ENCODE assay signal across 18 cellular contexts in the genomic region with DNA sequence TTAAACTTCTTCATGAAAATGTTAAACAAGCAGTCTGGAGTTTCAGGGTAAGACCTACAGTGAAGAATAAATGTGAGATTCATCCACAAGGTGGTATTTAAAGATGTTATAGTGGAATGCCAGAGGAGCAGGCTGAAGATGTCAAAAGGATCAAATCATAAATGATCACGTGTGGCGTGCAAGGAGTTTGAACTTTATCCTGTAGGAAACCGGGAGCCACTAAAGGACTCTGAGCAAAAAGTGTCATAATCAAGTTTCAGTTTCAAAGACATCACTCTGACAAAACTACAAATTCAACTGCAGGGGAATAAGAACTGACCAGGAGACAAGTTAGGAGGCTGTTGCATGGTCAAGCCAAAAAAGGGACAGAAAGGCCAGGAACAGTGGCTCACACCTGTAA. TPM values are rescaled to one million over a fixed set of nuclear protein-coding genes. Genes with fewer than 3 reads are reported as not detected.
DNase-seq lines count a peak whose midpoint lies in the region; ATAC-seq and TF ChIP-seq lines count a peak whose summit lies in the region.
"Had no signal": no experiment of that assay in that cellular context is flagged by ENCODE, and none has a peak within 500 bp of the region (broad histone marks: within the 10 kb centered on the region; RNA-seq: fewer than 3 reads in every experiment).

No MANE protein-coding gene starts in this region.

- H2AFZ ChIP-seq in mammary epithelial cell (ENCODE audit: low read depth, low read length), result no peak overlapping the region

- no peaks in the 10 kb centered on the region for H3K27me3 Mint-ChIP-seq in MCF 10A (ENCODE audit: insufficient read depth, unreplicated experiment)
- H3K27me3 Mint-ChIP-seq: B cell; CD4-positive, alpha-beta T cell had no signal

- no peak for TF ChIP-seq CTCF in MCF 10A (IDR thresholded peaks at IDR 0.05; ENCODE audit: unreplicated experiment)
- TF ChIP-seq CTCF in mammary epithelial cell (conservative IDR thresholded peaks at IDR 0.05 in 1 of 2, IDR thresholded peaks at IDR 0.05 in 1 of 2; ENCODE audit: extremely low read depth in 1 of 2, insufficient read depth in 1 of 2, low read depth in 1 of 2, low read length in 2 of 2), result no peak
- no peak for TF ChIP-seq CTCF in mucosa of descending colon (IDR thresholded peaks at IDR 0.05)
- no peak for TF ChIP-seq CTCF in uterus (IDR thresholded peaks at IDR 0.05)

- peak; percentile 78 for ATAC-seq in mucosa of descending colon
- no peak for ATAC-seq in stimulated activated effector memory CD8-positive, alpha-beta T cell treated with anti-CD3 and anti-CD28 coated beads, Interleukin-12 subunit alpha, Interleukin-12 subunit beta, amount 100 ng/mL, for 72 hours
- ATAC-seq: A549; CD8-positive, alpha-beta T cell had no signal

- BruUV-seq in MCF 10A (replicated peaks; lab: Mats Ljungman, UMichigan), result no TSS peak
- no TSS peak for BruUV-seq in mammary epithelial cell (replicated peaks; lab: Mats Ljungman, UMichigan)

- H3K4me1 ChIP-seq in mammary epithelial cell (ENCODE audit: insufficient read depth, low read length), result peaks cover 10% of the 10 kb centered on the region
- no peaks in the 10 kb centered on the region for H3K4me1 ChIP-seq in mucosa of descending colon (ENCODE audit: low read depth)
- H3K4me1 ChIP-seq in uterus, result no peaks in the 10 kb centered on the region
- H3K4me1 ChIP-seq: Caco-2 had no signal

- no peaks in the 10 kb centered on the region for H3K79me2 ChIP-seq in mammary epithelial cell (ENCODE audit: insufficient read depth, low read length)

- CTCF ChIA-PET in MCF 10A (lab: Yijun Ruan, JAX) (interaction anchor here (0.8 to 1.2 kb wide), 3 partner anchors 14 to 111 kb away, joined by 3 to 9 read pairs (median 6); no protein-coding TSS in a partner anchor), mammary epithelial cell (lab: Charles Lee; ENCODE audit: low non-redundant PET) (no interaction called here)

- H4K20me1 ChIP-seq in mammary epithelial cell (ENCODE audit: insufficient read depth, low read length), result no peaks in the 10 kb centered on the region

- no peak overlapping the region for H3K27ac ChIP-seq in mammary epithelial cell (ENCODE audit: insufficient read depth, low read depth, low read length)
- no peak overlapping the region for H3K27ac ChIP-seq in uterus
- H3K27ac ChIP-seq: 22Rv1; A549; BLaER1 treated with 17β-estradiol and CSF1 and Interleukin-3, amounts not matched to agents 10 nM and 100 nM; C4-2B had no signal

- H3K4me3 ChIP-seq in mammary epithelial cell (replicated peaks in 1 of 3; ENCODE audit: insufficient read depth in 1 of 3, low read depth in 2 of 3, low read length in 3 of 3) (no peak overlapping the region), mucosa of descending colon (no peak overlapping the region), uterus (no peak overlapping the region)
- H3K4me3 ChIP-seq: A549; BLaER1 treated with 17β-estradiol and CSF1 and Interleukin-3, amounts not matched to agents 10 nM and 100 nM had no signal

- H3K4me3 Mint-ChIP-seq in MCF 10A (ENCODE audit: unreplicated experiment), result no peak overlapping the region
- H3K4me3 Mint-ChIP-seq in stimulated activated effector memory CD8-positive, alpha-beta T cell treated with anti-CD3 and anti-CD28 coated beads, Interleukin-12 subunit alpha, Interleukin-12 subunit beta, amount 100 ng/mL, for 72 hours, result no peak overlapping the region
- H3K4me3 Mint-ChIP-seq: B cell; CD4-positive, alpha-beta T cell; CD8-positive, alpha-beta T cell had no signal

- WGBS in mammary epithelial cell (ENCODE audit: low coverage, missing lambda C conversion rate), result 95% methylated on average over 3 of the region's 3 CpGs

- in situ Hi-C loops in mammary epithelial cell (cut with MboI; ENCODE audit: low sequenced_read_pairs in 2 of 2), result loop anchor here in 1 of 2 donors (10.0 kb wide), 1 partner anchor 126 kb away; no protein-coding TSS in a partner anchor

- TF ChIP-seq POLR2A in uterus (IDR thresholded peaks at IDR 0.05), result no peak

- peaks cover 34% of the 10 kb centered on the region for H3K36me3 Mint-ChIP-seq in MCF 10A (ENCODE audit: insufficient read depth, unreplicated experiment)
- peaks cover 88% of the 10 kb centered on the region for H3K36me3 Mint-ChIP-seq in stimulated activated effector memory CD8-positive, alpha-beta T cell treated with anti-CD3 and anti-CD28 coated beads, Interleukin-12 subunit alpha, Interleukin-12 subunit beta, amount 100 ng/mL, for 72 hours

- POLR2A ChIA-PET in MCF 10A (lab: Yijun Ruan, JAX), result no interaction called here

- intact Hi-C loops in MCF 10A (cut with micrococcal nuclease), result no loop called here
- intact Hi-C loops in mammary epithelial cell (cut with micrococcal nuclease), result no loop called here
- intact Hi-C loops in mucosa of descending colon (cut with DNase I, micrococcal nuclease), result no loop called here
- intact Hi-C loops in uterus (cut with DNase I; ENCODE audit: low total_unique reads), result no loop called here

- H3K36me3 ChIP-seq in mammary epithelial cell (ENCODE audit: insufficient read depth, low read length) (no peaks in the 10 kb centered on the region), mucosa of descending colon (ENCODE audit: low read depth) (no peaks in the 10 kb centered on the region), uterus (no peaks in the 10 kb centered on the region)

- peaks cover 21% of the 10 kb centered on the region for H3K4me1 Mint-ChIP-seq in MCF 10A (ENCODE audit: insufficient read depth, unreplicated experiment)
- no peaks in the 10 kb centered on the region for H3K4me1 Mint-ChIP-seq in stimulated activated effector memory CD8-positive, alpha-beta T cell treated with anti-CD3 and anti-CD28 coated beads, Interleukin-12 subunit alpha, Interleukin-12 subunit beta, amount 100 ng/mL, for 72 hours
- H3K4me1 Mint-ChIP-seq: B cell had no signal

- DNase-seq in MCF 10A (ENCODE audit: unreplicated experiment) (no peak), mammary epithelial cell (no peak), mucosa of descending colon (no peak), uterus (no peak), NCI-H2107 (lab: John Stamatoyannopoulos, UW) (no peak)
- DNase-seq in stimulated activated effector memory CD8-positive, alpha-beta T cell treated with anti-CD3 and anti-CD28 coated beads, Interleukin-12 subunit alpha, Interleukin-12 subunit beta, amount 100 ng/mL, for 72 hours (ENCODE audit: low spot score in 2 of 2), result no peak
- DNase-seq: AML-193; Caco-2; Calu3; CD4-positive, alpha-beta T cell; CD8-positive, alpha-beta T cell; DMS79 treated with DMSO at 0.1 percent for 48 hours; GF-D8 had no signal

- no peaks in the 10 kb centered on the region for H3K9me3 Mint-ChIP-seq in MCF 10A (ENCODE audit: unreplicated experiment)
- no peaks in the 10 kb centered on the region for H3K9me3 Mint-ChIP-seq in stimulated activated effector memory CD8-positive, alpha-beta T cell treated with anti-CD3 and anti-CD28 coated beads, Interleukin-12 subunit alpha, Interleukin-12 subunit beta, amount 100 ng/mL, for 72 hours
- H3K9me3 Mint-ChIP-seq: CD4-positive, alpha-beta T cell; CD8-positive, alpha-beta T cell had no signal

- peak overlapping the region; percentile 75 for H3K27ac Mint-ChIP-seq in MCF 10A (ENCODE audit: low read depth, unreplicated experiment)
- peak overlapping the region; percentile 9 for H3K27ac Mint-ChIP-seq in stimulated activated effector memory CD8-positive, alpha-beta T cell treated with anti-CD3 and anti-CD28 coated beads, Interleukin-12 subunit alpha, Interleukin-12 subunit beta, amount 100 ng/mL, for 72 hours
- H3K27ac Mint-ChIP-seq: B cell; CD4-positive, alpha-beta T cell had no signal

- dilution Hi-C loops in mammary epithelial cell (cut with HindIII; ENCODE audit: low sequenced_read_pairs), result loop anchor here (5.0 kb wide), 1 partner anchor 33 kb away; no protein-coding TSS in a partner anchor

- no peaks in the 10 kb centered on the region for H3K9me3 ChIP-seq in mammary epithelial cell (replicated peaks; ENCODE audit: insufficient read depth, low read length)
- H3K9me3 ChIP-seq in mucosa of descending colon, result no peaks in the 10 kb centered on the region
- no peaks in the 10 kb centered on the region for H3K9me3 ChIP-seq in uterus
- H3K9me3 ChIP-seq: A549, Caco-2 had no signal

- H3K27me3 ChIP-seq in mammary epithelial cell (ENCODE audit: insufficient read depth, low read length) (no peaks in the 10 kb centered on the region), uterus (no peaks in the 10 kb centered on the region)
- H3K27me3 ChIP-seq: BLaER1 treated with 17β-estradiol and CSF1 and Interleukin-3, amounts not matched to agents 10 nM and 100 nM had no signal

- H3K9ac ChIP-seq in mammary epithelial cell (ENCODE audit: insufficient read depth, low read length), result no peak overlapping the region
- H3K9ac ChIP-seq: BLaER1 treated with 17β-estradiol and CSF1 and Interleukin-3, amounts not matched to agents 10 nM and 100 nM had no signal

- H3K4me2 ChIP-seq in mammary epithelial cell (ENCODE audit: insufficient read depth, low read depth, low read length), result no peak overlapping the region
- H3K4me2 ChIP-seq: A549; BLaER1 treated with 17β-estradiol and CSF1 and Interleukin-3, amounts not matched to agents 10 nM and 100 nM had no signal

RNA-seq across cellular contexts. Expression of gene NHEJ1, which starts 19.9 kb away (rescaled TPM):
- 7.5 and 11.5 TPM in 2 replicates for total RNA-seq in MCF 10A (2022)
- total RNA-seq in mammary epithelial cell, result 10 to 100 TPM; 10.4 to 13.3 TPM
- polyA plus RNA-seq in mammary epithelial cell, result 14.6 TPM
- 5.1 TPM for polyA minus RNA-seq in mammary epithelial cell
- total RNA-seq in mucosa of descending colon, result 10 to 100 TPM; 31.9 to 63.6 (median 41.7) TPM
- 100 to 1,000 TPM in 1 of 4 donors, 10 to 100 TPM in 3; 15.0 to 162 (median 18.1) TPM for total RNA-seq in uterus

RNA-seq across cellular contexts. Expression of gene SLC23A3, which starts 29.1 kb away (rescaled TPM):
- total RNA-seq in MCF 10A (2022), result 1.7 and 2.6 TPM in 2 replicates
- total RNA-seq in mammary epithelial cell, result 1 to 10 TPM; 2.5 to 2.7 TPM
- polyA plus RNA-seq in mammary epithelial cell, result 0.59 TPM
- not detected for polyA minus RNA-seq in mammary epithelial cell
- 10 to 100 TPM in 1 of 3 donors, 1 to 10 TPM in 2; 5.8 to 13.6 (median 7.6) TPM for total RNA-seq in mucosa of descending colon
- 1 to 10 TPM in 2 of 4 donors, under 1 TPM in 1, not detected in 1; 0.26 to 8.1 (median 1.8) TPM for total RNA-seq in uterus

RNA-seq across cellular contexts. Expression of gene CNPPD1, which starts 36.0 kb away (rescaled TPM):
- total RNA-seq in MCF 10A (2022) (33.9 and 39.1 TPM in 2 replicates), mammary epithelial cell (10 to 100 TPM; 30.2 to 42.5 TPM), mucosa of descending colon (100 to 1,000 TPM in 2 of 3 donors, 10 to 100 TPM in 1; 90.4 to 138 (median 110) TPM), uterus (10 to 100 TPM in 3 of 4 donors, 1 to 10 TPM in 1; 3.1 to 56.2 (median 35.8) TPM)
- polyA plus RNA-seq in mammary epithelial cell, result 35.9 TPM
- polyA minus RNA-seq in mammary epithelial cell, result 22.3 TPM

RNA-seq across cellular contexts. Expression of gene RETREG2, which starts 37.3 kb away (rescaled TPM):
- total RNA-seq in MCF 10A (2022) (49.3 and 64.5 TPM in 2 replicates), mammary epithelial cell (10 to 100 TPM; 56.1 to 73.5 TPM), mucosa of descending colon (100 to 1,000 TPM; 110 to 159 (median 110) TPM), uterus (100 to 1,000 TPM in 1 of 4 donors, 10 to 100 TPM in 3; 18.2 to 216 (median 74.9) TPM)
- polyA plus RNA-seq in mammary epithelial cell, result 74.1 TPM
- 109 TPM for polyA minus RNA-seq in mammary epithelial cell
